ENCODE assay signal across 27 cellular contexts in genomic region chr17:1054656-1055055, GRCh38.
"Had no signal": no experiment of that assay in that cellular context is flagged by ENCODE, and none has a peak within 500 bp of the region (broad histone marks: within the 10 kb centered on the region; RNA-seq: fewer than 3 reads in every experiment).

No MANE protein-coding gene starts in this region.

- H3K4me1 Mint-ChIP-seq: immature natural killer cell; mesothelial cell of epicardium; stimulated activated naive B cell treated with anti-CD40 and anti-IgM and Interleukin-4, amounts not matched to agents 10 μg/mL and 1 μg/mL and 100 μg/mL, for 72 hours had no signal

- H3K4me3 ChIP-seq: lung, neural progenitor cell, right atrium auricular region, skin epidermis, stomach, testis, thyroid gland, transverse colon, vagina had no signal

- H3K27me3 Mint-ChIP-seq: naive thymus-derived CD4-positive, alpha-beta T cell; progenitor cell of endocrine pancreas; stimulated activated naive B cell treated with anti-CD40 and anti-IgM and Interleukin-4, amounts not matched to agents 10 μg/mL and 1 μg/mL and 100 μg/mL, for 72 hours had no signal

- DNase-seq: hypothalamus; immature natural killer cell; mesendoderm; naive thymus-derived CD4-positive, alpha-beta T cell; nephron progenitor cell; occipital lobe; stimulated activated CD4-positive, alpha-beta T cell treated with anti-CD3 and anti-CD28 coated beads, Interleukin-12 subunit alpha, Interleukin-12 subunit beta, amount 100 ng/mL, for 4 hours; stimulated activated CD4-positive, alpha-beta T cell treated with anti-CD3 and anti-CD28 coated beads, Interleukin-15, amount 100 ng/mL, for 24 hours; stimulated activated CD4-positive, alpha-beta T cell treated with anti-CD3 and anti-CD28 coated beads, Interleukin-2, amount 100 ng/mL, for 24 hours; stimulated activated CD4-positive, alpha-beta T cell treated with anti-CD3 and anti-CD28 coated beads, Interleukin-4, amount 100 ng/mL, for 1 hour; stimulated activated naive B cell treated with anti-CD40 and anti-IgM and Interleukin-4, amounts not matched to agents 10 μg/mL and 1 μg/mL and 100 μg/mL, for 72 hours; stimulated activated naive CD8-positive, alpha-beta T cell treated with anti-CD3 and anti-CD28 coated beads, Interleukin-15, Interleukin-2, amounts not matched to agents 100 U/mL and 50 U/mL, for 24 hours; stomach; testis; thyroid gland; transverse colon; upper lobe of left lung had no signal

- H3K27ac Mint-ChIP-seq: immature natural killer cell; mesothelial cell of epicardium; nephron progenitor cell; neural progenitor cell; progenitor cell of endocrine pancreas; stimulated activated naive B cell treated with anti-CD40 and anti-IgM and Interleukin-4, amounts not matched to agents 10 μg/mL and 1 μg/mL and 100 μg/mL, for 72 hours had no signal

- H3K27ac ChIP-seq: neural progenitor cell, neutrophil, parathyroid adenoma, right atrium auricular region, skin epidermis, stomach, testis, thyroid gland, transverse colon, vagina had no signal

- H3K27me3 ChIP-seq: neural progenitor cell, neutrophil, right atrium auricular region, stomach, testis, thyroid gland, transverse colon, upper lobe of left lung, vagina had no signal

- H3K4me3 Mint-ChIP-seq: immature natural killer cell; mesothelial cell of epicardium; naive thymus-derived CD4-positive, alpha-beta T cell; nephron progenitor cell; neural progenitor cell; stimulated activated naive B cell treated with anti-CD40 and anti-IgM and Interleukin-4, amounts not matched to agents 10 μg/mL and 1 μg/mL and 100 μg/mL, for 72 hours had no signal

- H3K36me3 ChIP-seq: neural progenitor cell had no signal

- H3K9me3 Mint-ChIP-seq: immature natural killer cell, mesothelial cell of epicardium, nephron progenitor cell, neural progenitor cell had no signal

- H3K9me3 ChIP-seq: neutrophil, right atrium auricular region, stomach, testis, thyroid gland, transverse colon, upper lobe of left lung, vagina had no signal

- ATAC-seq: naive thymus-derived CD4-positive, alpha-beta T cell; sciatic nerve; stimulated activated naive B cell treated with anti-CD40 and anti-IgM and Interleukin-4, amounts not matched to agents 10 μg/mL and 1 μg/mL and 100 μg/mL, for 72 hours; stimulated activated naive CD8-positive, alpha-beta T cell treated with anti-CD3 and anti-CD28 coated beads, Interleukin-15, Interleukin-2, amounts not matched to agents 100 U/mL and 50 U/mL, for 24 hours had no signal

- H3K4me1 ChIP-seq: neural progenitor cell, parathyroid adenoma, right atrium auricular region, stomach, testis, transverse colon, vagina had no signal
